Comparison of ENCODE assay signal across 9 cellular contexts in the genomic region with DNA sequence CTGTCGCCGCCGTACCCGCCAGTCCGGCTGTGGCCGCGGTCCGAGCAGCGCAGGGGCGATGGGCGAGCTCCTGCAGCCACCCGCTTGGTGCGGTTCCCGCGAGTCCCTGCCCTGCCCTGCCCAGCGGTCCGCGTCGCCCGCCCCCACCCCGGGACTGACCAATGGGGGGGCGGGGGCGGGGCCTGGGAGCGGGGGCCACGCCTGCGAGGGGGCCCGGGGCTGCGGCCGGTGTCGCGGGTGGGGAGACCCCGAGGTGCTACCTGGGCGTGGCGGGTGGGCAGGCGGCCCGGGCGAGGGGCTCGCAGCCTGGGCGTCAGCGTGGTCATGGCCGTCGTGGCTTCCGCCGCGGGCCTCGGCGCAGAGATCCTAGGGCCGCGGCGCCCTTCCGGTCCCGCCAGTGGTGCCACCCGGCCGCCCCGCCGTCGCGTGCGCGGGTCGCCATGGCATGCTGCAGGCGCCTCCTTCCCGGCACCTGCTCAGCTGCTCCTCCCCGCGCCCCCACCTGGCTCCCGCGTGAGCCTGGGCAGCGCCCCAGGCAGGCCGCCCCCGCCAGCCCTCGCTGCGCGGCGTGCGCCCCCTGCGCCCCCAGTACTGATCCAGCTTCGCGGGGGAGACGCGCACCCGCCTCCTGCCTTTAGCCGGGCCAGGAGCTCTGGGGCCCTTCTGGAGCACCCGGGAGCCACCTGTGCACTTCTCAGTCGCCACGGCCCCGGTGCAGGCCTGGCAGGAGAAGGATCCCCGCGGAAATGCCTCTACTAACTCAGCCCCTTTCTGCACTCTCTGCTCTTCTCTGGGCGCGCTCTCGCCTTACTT. TPM values are rescaled to one million over a fixed set of nuclear protein-coding genes. Genes with fewer than 3 reads are reported as not detected.
DNase-seq lines count a peak whose midpoint lies in the region; ATAC-seq, FAIRE-seq and TF ChIP-seq lines count a peak whose summit lies in the region.
"Had no signal": no experiment of that assay in that cellular context is flagged by ENCODE, and none has a peak within 500 bp of the region (broad histone marks: within the 10 kb centered on the region; RNA-seq: fewer than 3 reads in every experiment).

A gene with protein sequence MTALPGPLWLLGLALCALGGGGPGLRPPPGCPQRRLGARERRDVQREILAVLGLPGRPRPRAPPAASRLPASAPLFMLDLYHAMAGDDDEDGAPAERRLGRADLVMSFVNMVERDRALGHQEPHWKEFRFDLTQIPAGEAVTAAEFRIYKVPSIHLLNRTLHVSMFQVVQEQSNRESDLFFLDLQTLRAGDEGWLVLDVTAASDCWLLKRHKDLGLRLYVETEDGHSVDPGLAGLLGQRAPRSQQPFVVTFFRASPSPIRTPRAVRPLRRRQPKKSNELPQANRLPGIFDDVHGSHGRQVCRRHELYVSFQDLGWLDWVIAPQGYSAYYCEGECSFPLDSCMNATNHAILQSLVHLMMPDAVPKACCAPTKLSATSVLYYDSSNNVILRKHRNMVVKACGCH (minus strand): TSS at position 108 of the 813 bp plus-strand sequence. CDS start 380 bp downstream, outside the sequence.

- no peaks in the 10 kb centered on the region for H3K36me3 Mint-ChIP-seq in CD4-positive, alpha-beta memory T cell
- peaks cover 0 to 5% (median 0%) of the 10 kb centered on the region in 3 donors for H3K36me3 Mint-ChIP-seq in immature natural killer cell

- in situ Hi-C loops in astrocyte of the cerebellum (cut with HindIII; ENCODE audit: low sequenced_read_pairs), result no loop called here

- TF ChIP-seq CTCF in MM.1S (IDR thresholded peaks at IDR 0.05; ENCODE audit: low read length) (no peak), astrocyte of the cerebellum (IDR thresholded peaks at IDR 0.05; ENCODE audit: low read depth, low read length, missing control alignments) (no peak)

- H3K4me3 ChIP-seq in CD4-positive, alpha-beta memory T cell (ENCODE audit: low read length in 2 of 2), result peak within 1 kb of the TSS in 1 of 2 donors; percentile 59
- H3K4me3 ChIP-seq in MM.1S (ENCODE audit: low read length) (peak within 1 kb of the TSS; percentile 84), astrocyte of the cerebellum (ENCODE audit: low read depth, low read length) (peak within 1 kb of the TSS; percentile 10), small intestine (ENCODE audit: low read depth in 1 of 2, low read length in 2 of 2) (peak within 1 kb of the TSS; percentile 57 to 74)

- WGBS in small intestine, 3 donors, result 1 to 3% (median 1%) methylated on average over 42 to 91 of the region's 91 CpGs

- intact Hi-C loops in CD4-positive, alpha-beta memory T cell (cut with micrococcal nuclease), result no loop called here

- no peaks in the 10 kb centered on the region for H3K9me3 Mint-ChIP-seq in CD4-positive, alpha-beta memory T cell
- H3K9me3 Mint-ChIP-seq in immature natural killer cell, result no peaks in the 10 kb centered on the region

- H3K9me2 ChIP-seq in MM.1S (replicated peaks; ENCODE audit: insufficient read depth, low read length), result no peaks in the 10 kb centered on the region

- POLR2A ChIA-PET in CD4-positive, alpha-beta memory T cell (lab: Charles Lee; ENCODE audit: partially characterized antibody), result interaction anchor here (0.8 to 5.0 kb wide), 4 partner anchors 10 to 98 kb away, joined by 3 to 56 read pairs (median 4); a partner anchor contains a TSS

- H3K27ac Mint-ChIP-seq in CD4-positive, alpha-beta memory T cell, result peak within 1 kb of the TSS in 5 of 7 donors; percentile 27 to 90 (median 47)
- peak within 1 kb of the TSS; percentile 57 to 86 (median 66) for H3K27ac Mint-ChIP-seq in immature natural killer cell

- peak within 1 kb of the TSS; percentile 72 to 85 (median 80) for H3K4me3 Mint-ChIP-seq in CD4-positive, alpha-beta memory T cell
- peak within 1 kb of the TSS; percentile 78 to 88 (median 85) for H3K4me3 Mint-ChIP-seq in immature natural killer cell

- H2AFZ ChIP-seq in MM.1S (ENCODE audit: low read length), result peak within 1 kb of the TSS; percentile 91

- peaks cover 31% of the 10 kb centered on the region for H3K79me2 ChIP-seq in MM.1S (ENCODE audit: low read length)

- H3K36me3 ChIP-seq in CD4-positive, alpha-beta memory T cell (ENCODE audit: insufficient read depth, low read length), result no peaks in the 10 kb centered on the region
- H3K36me3 ChIP-seq in MM.1S (replicated peaks; ENCODE audit: insufficient read depth, low read length) (no peaks in the 10 kb centered on the region), small intestine (ENCODE audit: control insufficient read depth in 2 of 2, insufficient read depth in 2 of 2, low read length in 2 of 2) (no peaks in the 10 kb centered on the region)

- H3K27me3 Mint-ChIP-seq in CD4-positive, alpha-beta memory T cell, result peaks cover 1 to 4% of the 10 kb centered on the region in 2 donors
- peaks cover 2% of the 10 kb centered on the region in 3 donors for H3K27me3 Mint-ChIP-seq in immature natural killer cell (ENCODE audit: low read depth in 3 of 3)

- H3K4me1 ChIP-seq in CD4-positive, alpha-beta memory T cell (ENCODE audit: insufficient read depth, low read length), result peaks cover 7% of the 10 kb centered on the region
- H3K4me1 ChIP-seq in MM.1S (ENCODE audit: low read length) (peaks cover 9% of the 10 kb centered on the region), small intestine (ENCODE audit: control insufficient read depth in 2 of 2, insufficient read depth in 1 of 2, low read depth in 1 of 2, low read length in 1 of 2) (no peaks in the 10 kb centered on the region)

- H3K4me2 ChIP-seq in MM.1S (ENCODE audit: low read depth, low read length), result peak within 1 kb of the TSS; percentile 98

- H4K20me1 ChIP-seq in MM.1S (ENCODE audit: insufficient read depth, low read length), result no peaks in the 10 kb centered on the region

- H3K27ac ChIP-seq in CD4-positive, alpha-beta memory T cell (ENCODE audit: low read depth, low read length), result no peak within 1 kb of the TSS
- H3K27ac ChIP-seq in MM.1S (ENCODE audit: low read length) (peak within 1 kb of the TSS; percentile 58; the same call in 1 of the 2 replicates), small intestine (ENCODE audit: low read depth in 1 of 2, low read length in 1 of 2) (peak within 1 kb of the TSS; percentile 20 to 68)

- H3K9me3 ChIP-seq in CD4-positive, alpha-beta memory T cell (ENCODE audit: control insufficient read depth in 1 of 2, low read length in 2 of 2), result no peaks in the 10 kb centered on the region
- H3K9me3 ChIP-seq in MM.1S (replicated peaks; ENCODE audit: insufficient read depth, low read length) (no peaks in the 10 kb centered on the region), small intestine (ENCODE audit: control insufficient read depth, low read depth) (no peaks in the 10 kb centered on the region)

- H3K27me3 ChIP-seq in CD4-positive, alpha-beta memory T cell (ENCODE audit: insufficient read depth, low read length), result no peaks in the 10 kb centered on the region
- no peaks in the 10 kb centered on the region for H3K27me3 ChIP-seq in MM.1S (replicated peaks; ENCODE audit: insufficient read depth, low read length)
- no peaks in the 10 kb centered on the region for H3K27me3 ChIP-seq in small intestine (ENCODE audit: control insufficient read depth in 2 of 2, insufficient read depth in 2 of 2, low read length in 2 of 2)

- H3F3A ChIP-seq in MM.1S (ENCODE audit: insufficient read depth, low read length), result peaks cover 5% of the 10 kb centered on the region

- CTCF ChIA-PET in CD4-positive, alpha-beta memory T cell (lab: Charles Lee; ENCODE audit: partially characterized antibody), result interaction anchor here (1.2 to 1.7 kb wide), 2 partner anchors 9 to 11 kb away, joined by 5 to 11 read pairs; no protein-coding TSS in a partner anchor

- H3K4me1 Mint-ChIP-seq in CD4-positive, alpha-beta memory T cell, result peaks cover 7 to 30% (median 15%) of the 10 kb centered on the region in 4 donors
- peaks cover 7 to 20% of the 10 kb centered on the region in 2 donors for H3K4me1 Mint-ChIP-seq in immature natural killer cell

- FAIRE-seq in small intestine (lab: Jason Lieb, UNC), result no peak

- H3K9ac ChIP-seq in MM.1S (ENCODE audit: low read length), result peak within 1 kb of the TSS; percentile 77

- ATAC-seq in GM19438 (IDR thresholded peaks at IDR 0.05; ENCODE audit: low read depth, unreplicated experiment), result peak; percentile 64

- DNase-seq in CD4-positive, alpha-beta memory T cell, result peak; percentile 28 to 48 (median 42)
- DNase-seq in MM.1S, result peak; percentile 77
- DNase-seq in SW 1271 (lab: John Stamatoyannopoulos, UW), result peak; percentile 17 to 52
- no peak for DNase-seq in astrocyte of the cerebellum (ENCODE audit: low read depth)
- DNase-seq in immature natural killer cell, result peak; percentile 68 to 72 (median 69)
- peak; percentile 77 for DNase-seq in small intestine
- DNase-seq in A172 (ENCODE audit: low spot score), result no peak

RNA-seq across cellular contexts. Expression of the gene that starts here (rescaled TPM):
- under 1 TPM; 0.89 to 0.99 TPM for total RNA-seq in CD4-positive, alpha-beta memory T cell
- under 1 TPM; 0.03 to 0.07 TPM for polyA plus RNA-seq in CD4-positive, alpha-beta memory T cell
- polyA plus RNA-seq in immature natural killer cell (under 1 TPM; 0.09 to 0.31 (median 0.16) TPM), small intestine (1 to 10 TPM; 1.0 to 8.1 (median 7.2) TPM)
- 0.26 and 0.55 TPM in 2 replicates for total RNA-seq in A172 (2014; rRNA removed; shearing (Covaris generic))
- total RNA-seq: HT1080 had no signal

Comparison
In these comparisons a context has a peak if more than half of its experiments do, and no peak if none do; other contexts are left out.
1. Peak in DNase-seq in CD4-positive, alpha-beta memory T cell; RNA of the gene not detected or under 1 TPM.
2. Peak in DNase-seq in immature natural killer cell; RNA of the gene not detected or under 1 TPM.
3. DNase-seq: peak in MM.1S (single experiment), SW 1271 (2 of 2) and small intestine (single experiment); none in astrocyte of the cerebellum (single experiment) and A172 (single experiment).